Comparison of ENCODE assay signal across 25 cellular contexts in genomic region chr5:78912796-78913195, GRCh38.
"Had no signal": no experiment of that assay in that cellular context is flagged by ENCODE, and none has a peak within 500 bp of the region (broad histone marks: within the 10 kb centered on the region; RNA-seq: fewer than 3 reads in every experiment).

No MANE protein-coding gene starts in this region.

- FAIRE-seq: colon had no signal

- DNase-seq: activated CD4-positive, alpha-beta T cell treated with anti-CD3 and anti-CD28 coated beads for 1 hour; activated CD4-positive, alpha-beta T cell treated with anti-CD3 and anti-CD28 coated beads, Interleukin-2, amount 50 U/mL, for 1 hour; activated CD8-positive, alpha-beta T cell treated with anti-CD3 and anti-CD28 coated beads, Interleukin-2, amount 10 ng/mL, durations not matched to agents 7 days and 5 days; activated gamma-delta T cell treated with Interleukin-2 at 50 U/mL for 16 hours; aorta; brain microvascular endothelial cell; head of caudate nucleus; islet precursor cell; left cardiac atrium; lower lobe of right lung; naive thymus-derived CD8-positive, alpha-beta T cell; stimulated activated CD4-positive, alpha-beta T cell treated with anti-CD3 and anti-CD28 coated beads, Interleukin-15, amount 100 ng/mL, for 24 hours; T-helper 9 cell; testis had no signal

- H3K27me3 ChIP-seq: brain microvascular endothelial cell, dorsolateral prefrontal cortex, gastroesophageal sphincter, testis had no signal

- H3K4me3 ChIP-seq: dorsolateral prefrontal cortex, gastroesophageal sphincter, lower lobe of right lung, prostate gland, smooth muscle cell, testis had no signal

- H3K36me3 ChIP-seq: brain microvascular endothelial cell, gastroesophageal sphincter, lower lobe of right lung, prostate gland had no signal

- H3K4me1 ChIP-seq: prostate gland had no signal

- H3K36me3 Mint-ChIP-seq: type B pancreatic cell had no signal

- H3K9me3 ChIP-seq: gastroesophageal sphincter, lower lobe of right lung, prostate gland, testis had no signal

- H3K9me3 Mint-ChIP-seq: activated naive CD4-positive, alpha-beta T cell treated with anti-CD3 and anti-CD28 coated beads, Interleukin-2, amount 50 U/mL, for 24 hours; central memory CD8-positive, alpha-beta T cell; naive thymus-derived CD8-positive, alpha-beta T cell; stimulated activated memory B cell treated with anti-CD40 and anti-IgM and Interleukin-4, amounts not matched to agents 10 μg/mL and 1 μg/mL and 100 μg/mL, for 72 hours; type B pancreatic cell had no signal

- H3K27ac Mint-ChIP-seq: activated CD8-positive, alpha-beta T cell treated with anti-CD3 and anti-CD28 coated beads, Interleukin-2, amount 10 ng/mL, durations not matched to agents 7 days and 5 days; activated naive CD4-positive, alpha-beta T cell treated with anti-CD3 and anti-CD28 coated beads, Interleukin-2, amount 50 U/mL, for 24 hours had no signal

- ATAC-seq: activated CD8-positive, alpha-beta T cell treated with anti-CD3 and anti-CD28 coated beads, Interleukin-2, amount 10 ng/mL, durations not matched to agents 7 days and 5 days; gastroesophageal sphincter; lower lobe of right lung; naive thymus-derived CD8-positive, alpha-beta T cell; sciatic nerve; stimulated activated memory B cell treated with anti-CD40 and anti-IgM and Interleukin-4, amounts not matched to agents 10 μg/mL and 1 μg/mL and 100 μg/mL, for 72 hours had no signal

- H3K4me1 Mint-ChIP-seq: activated naive CD4-positive, alpha-beta T cell treated with anti-CD3 and anti-CD28 coated beads, Interleukin-2, amount 50 U/mL, for 24 hours; central memory CD8-positive, alpha-beta T cell had no signal

- H3K4me2 ChIP-seq: smooth muscle cell had no signal

- H3K4me3 Mint-ChIP-seq: activated CD8-positive, alpha-beta T cell treated with anti-CD3 and anti-CD28 coated beads, Interleukin-2, amount 10 ng/mL, durations not matched to agents 7 days and 5 days; activated naive CD4-positive, alpha-beta T cell treated with anti-CD3 and anti-CD28 coated beads, Interleukin-2, amount 50 U/mL, for 24 hours; central memory CD8-positive, alpha-beta T cell; naive thymus-derived CD8-positive, alpha-beta T cell; stimulated activated memory B cell treated with anti-CD40 and anti-IgM and Interleukin-4, amounts not matched to agents 10 μg/mL and 1 μg/mL and 100 μg/mL, for 72 hours had no signal

- H3K27me3 Mint-ChIP-seq: activated naive CD4-positive, alpha-beta T cell treated with anti-CD3 and anti-CD28 coated beads, Interleukin-2, amount 50 U/mL, for 24 hours; central memory CD8-positive, alpha-beta T cell; naive thymus-derived CD8-positive, alpha-beta T cell; stimulated activated memory B cell treated with anti-CD40 and anti-IgM and Interleukin-4, amounts not matched to agents 10 μg/mL and 1 μg/mL and 100 μg/mL, for 72 hours; type B pancreatic cell had no signal

- H3K27ac ChIP-seq: brain microvascular endothelial cell, dorsolateral prefrontal cortex, epithelial cell of prostate, gastroesophageal sphincter, lower lobe of right lung, prostate gland, testis had no signal
